In genomic region chr22:21949569-21949918, GRCh38 we compare ENCODE assay signal across 23 cellular contexts. TPM values are rescaled to one million over a fixed set of nuclear protein-coding genes. Genes with fewer than 3 reads are reported as not detected.
A peak's percentile ranks its signal among the peaks of the same experiment; 100 is the strongest.
DNase-seq lines count a peak whose midpoint lies in the region; ATAC-seq and TF ChIP-seq lines count a peak whose summit lies in the region.
"Had no signal": no experiment of that assay in that cellular context is flagged by ENCODE, and none has a peak within 500 bp of the region (broad histone marks: within the 10 kb centered on the region; RNA-seq: fewer than 3 reads in every experiment).

No MANE protein-coding gene starts in this region.

- H3K27ac ChIP-seq in right atrium auricular region (peak overlapping the region; percentile 36 to 58), left lung (peak overlapping the region; percentile 37 to 98), psoas muscle (peak overlapping the region; percentile 50)
- H3K27ac ChIP-seq: C4-2B, KMS-11 had no signal

- no peaks in the 10 kb centered on the region for H3K27me3 ChIP-seq in right atrium auricular region
- no peaks in the 10 kb centered on the region for H3K27me3 ChIP-seq in left lung
- no peaks in the 10 kb centered on the region for H3K27me3 ChIP-seq in psoas muscle (ENCODE audit: insufficient read depth in 3 of 3, low read length in 2 of 3)

- 54 to 65% (median 54%) methylated on average over 8 of the region's 8 CpGs for WGBS in psoas muscle, 3 donors

- H3K4me1 Mint-ChIP-seq in T-cell, result peaks cover 14 to 26% (median 25%) of the 10 kb centered on the region in 3 donors

- intact Hi-C loops in cardiac septum (cut with DNase I), result no loop called here
- intact Hi-C loops in left lung (cut with DNase I), result no loop called here
- intact Hi-C loops in psoas muscle (cut with DNase I), result no loop called here

- H3K27ac Mint-ChIP-seq in T-cell, result no peak overlapping the region
- H3K27ac Mint-ChIP-seq: activated naive CD4-positive, alpha-beta T cell treated with anti-CD3 and anti-CD28 coated beads, Interleukin-2, amount 50 U/mL, for 72 hours had no signal

- H3K36me3 Mint-ChIP-seq in T-cell, result peaks cover 5% of the 10 kb centered on the region
- H3K36me3 Mint-ChIP-seq: activated naive CD4-positive, alpha-beta T cell treated with anti-CD3 and anti-CD28 coated beads, Interleukin-2, amount 50 U/mL, for 72 hours had no signal

- H3K4me3 ChIP-seq in right atrium auricular region (no peak overlapping the region), left lung (no peak overlapping the region), psoas muscle (peak overlapping the region; percentile 36)
- H3K4me3 ChIP-seq: HAP-1 had no signal

- CTCF ChIA-PET in T-cell (lab: Charles Lee), result interaction anchor here in 1 of 2 donors (1.0 to 1.5 kb wide), 2 partner anchors 9 to 12 kb away, joined by 4 to 5 read pairs; no protein-coding TSS in a partner anchor

- no peak for ATAC-seq in left lung
- ATAC-seq in psoas muscle, result no peak
- ATAC-seq in T-cell (replicated peaks in 1 of 4), result no peak
- ATAC-seq: activated naive CD4-positive, alpha-beta T cell treated with anti-CD3 and anti-CD28 coated beads, Interleukin-2, amount 50 U/mL, for 72 hours; naive thymus-derived CD4-positive, alpha-beta T cell had no signal

- DNase-seq in right atrium auricular region (ENCODE audit: low spot score) (no peak), cardiac septum (ENCODE audit: low spot score) (no peak), left lung (no peak), psoas muscle (no peak), HuH-7 (ENCODE audit: low spot score) (no peak), NCI-H1694 (lab: John Stamatoyannopoulos, UW) (no peak), cortex of kidney (lab: John Stamatoyannopoulos, UW) (no peak), T-cell (no peak)
- DNase-seq: activated CD4-positive, CD25-positive, alpha-beta regulatory T cell treated with anti-CD3 and anti-CD28 coated beads, Interleukin-2, amount 50 U/mL, for 72 hours; activated CD8-positive, alpha-beta memory T cell treated with anti-CD3 and anti-CD28 coated beads for 24 hours; cerebellar nuclear complex; effector CD8-positive, alpha-beta T cell; EL; naive thymus-derived CD4-positive, alpha-beta T cell; NCI-H1092; NCI-H510A treated with DMSO at 0.1 percent for 48 hours; small intestine; stimulated activated CD4-positive, alpha-beta T cell treated with anti-CD3 and anti-CD28 coated beads, Interleukin-2, amount 100 ng/mL, for 48 hours; stimulated activated naive CD4-positive, alpha-beta T cell treated with Interleukin-2 at 50 U/mL for 16 hours had no signal

- H3K9me3 Mint-ChIP-seq in T-cell, result no peaks in the 10 kb centered on the region
- H3K9me3 Mint-ChIP-seq: activated naive CD4-positive, alpha-beta T cell treated with anti-CD3 and anti-CD28 coated beads, Interleukin-2, amount 50 U/mL, for 72 hours; naive thymus-derived CD4-positive, alpha-beta T cell had no signal

- H3K27me3 Mint-ChIP-seq in T-cell, result no peaks in the 10 kb centered on the region
- H3K27me3 Mint-ChIP-seq: naive thymus-derived CD4-positive, alpha-beta T cell had no signal

- H3K4me1 ChIP-seq in right atrium auricular region, result peaks cover 0 to 71% of the 10 kb centered on the region in 2 donors
- H3K4me1 ChIP-seq in left lung, result peaks cover 17 to 79% of the 10 kb centered on the region in 2 donors
- peaks cover 44% of the 10 kb centered on the region for H3K4me1 ChIP-seq in psoas muscle

- no peak for TF ChIP-seq CTCF in right atrium auricular region (IDR thresholded peaks at IDR 0.05)
- no peak for TF ChIP-seq CTCF in left lung (IDR thresholded peaks at IDR 0.05)
- no peak for TF ChIP-seq CTCF in psoas muscle (IDR thresholded peaks at IDR 0.05)

- no peak overlapping the region for H3K4me3 Mint-ChIP-seq in T-cell

- POLR2A ChIA-PET in T-cell (lab: Charles Lee), result no interaction called here

- H3K9me3 ChIP-seq in right atrium auricular region, result no peaks in the 10 kb centered on the region
- H3K9me3 ChIP-seq in left lung, result no peaks in the 10 kb centered on the region
- H3K9me3 ChIP-seq in psoas muscle, result no peaks in the 10 kb centered on the region
- H3K9me3 ChIP-seq: HAP-1 had no signal

- H3K36me3 ChIP-seq in right atrium auricular region (peaks cover 12% of the 10 kb centered on the region), left lung (peaks cover 0 to 18% of the 10 kb centered on the region in 2 donors), psoas muscle (ENCODE audit: insufficient read depth in 1 of 2, low read depth in 1 of 2) (peaks cover 0 to 14% of the 10 kb centered on the region in 2 donors)

RNA-seq across cellular contexts. Expression of gene PPM1F, which starts 3.1 kb away (rescaled TPM):
- total RNA-seq in right atrium auricular region (10 to 100 TPM; 17.0 to 29.6 TPM), cardiac septum (20.5 TPM), left lung (10 to 100 TPM; 31.0 to 55.8 TPM), psoas muscle (10 to 100 TPM; 11.9 to 29.5 (median 15.7) TPM), T-cell (10 to 100 TPM; 18.7 to 29.9 (median 24.4) TPM)
- polyA plus RNA-seq in psoas muscle, result 10 to 100 TPM in 2 of 3 donors, 1 to 10 TPM in 1; 8.1 to 13.1 (median 11.8) TPM

RNA-seq across cellular contexts. Expression of gene TOP3B, which starts 33.0 kb away (rescaled TPM):
- total RNA-seq in right atrium auricular region (10 to 100 TPM; 11.5 to 12.3 TPM), cardiac septum (13.1 TPM), left lung (10 to 100 TPM; 22.5 to 33.6 TPM), psoas muscle (10 to 100 TPM in 1 of 4 donors, 1 to 10 TPM in 3; 5.4 to 12.2 (median 9.0) TPM), T-cell (10 to 100 TPM; 58.9 to 90.6 (median 65.9) TPM)
- 10 to 100 TPM in 1 of 3 donors, 1 to 10 TPM in 2; 6.4 to 13.5 (median 8.1) TPM for polyA plus RNA-seq in psoas muscle
